In the genomic region with DNA sequence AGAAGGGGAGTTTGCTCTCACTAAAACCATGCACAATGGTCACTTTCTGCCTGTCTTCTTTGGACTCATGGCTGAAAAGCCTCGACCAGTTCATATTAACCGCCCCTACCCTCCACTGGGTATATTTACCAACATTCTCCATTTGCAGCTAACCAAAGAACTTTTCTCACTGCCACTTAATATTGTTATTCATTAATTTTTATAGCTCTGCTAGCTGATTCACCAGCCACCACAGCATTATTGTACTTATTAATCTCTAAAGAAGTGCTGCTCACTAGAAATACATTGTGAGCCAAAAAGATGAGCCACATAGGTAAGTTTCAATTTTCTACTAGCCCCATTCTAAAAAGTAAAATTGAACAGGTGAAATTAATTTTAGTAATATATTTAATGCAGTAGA, we compare ENCODE assay signal across 25 cellular contexts. TPM values are rescaled to one million over a fixed set of nuclear protein-coding genes. Genes with fewer than 3 reads are reported as not detected.
"Had no signal": no experiment of that assay in that cellular context is flagged by ENCODE, and none has a peak within 500 bp of the region (broad histone marks: within the 10 kb centered on the region; RNA-seq: fewer than 3 reads in every experiment).

No MANE protein-coding gene starts in this region.

- DNase-seq: dermis blood vessel endothelial cell; effector memory CD4-positive, alpha-beta T cell; erythroblast; esophagus squamous epithelium; foreskin melanocyte; hypothalamus; immature natural killer cell; islet precursor cell; left cardiac atrium; left lung; mesendoderm; naive thymus-derived CD8-positive, alpha-beta T cell; nephron progenitor cell; nucleus accumbens; right cardiac atrium; sigmoid colon; spleen; stimulated activated CD4-positive, alpha-beta T cell treated with anti-CD3 and anti-CD28 coated beads, Interleukin-4, amount 100 ng/mL, for 4 hours; stimulated activated naive B cell treated with anti-CD40 and anti-IgM and Interleukin-4, amounts not matched to agents 10 μg/mL and 1 μg/mL and 100 μg/mL, for 72 hours; upper lobe of left lung had no signal

- H3K4me1 ChIP-seq: esophagus squamous epithelium, left lung, prostate gland, sigmoid colon, spleen, tibial nerve, upper lobe of left lung had no signal

- H3K27me3 ChIP-seq: upper lobe of left lung had no signal

- H3K36me3 ChIP-seq: esophagus squamous epithelium, left lung, prostate gland, sigmoid colon, spleen, thoracic aorta, tibial nerve, upper lobe of left lung had no signal

- H3K9me3 ChIP-seq: esophagus squamous epithelium, left lung, prostate gland, sigmoid colon, thoracic aorta had no signal

- H3K4me3 ChIP-seq: coronary artery, esophagus squamous epithelium, left lung, prostate gland, sigmoid colon, spleen, thoracic aorta, tibial nerve, upper lobe of left lung had no signal

- ATAC-seq: left cardiac atrium; left lung; naive thymus-derived CD8-positive, alpha-beta T cell; right cardiac atrium; stimulated activated naive B cell treated with anti-CD40 and anti-IgM and Interleukin-4, amounts not matched to agents 10 μg/mL and 1 μg/mL and 100 μg/mL, for 72 hours had no signal

- H3K27ac ChIP-seq: coronary artery, esophagus squamous epithelium, left lung, prostate gland, sigmoid colon, spleen, thoracic aorta, tibial nerve, upper lobe of left lung had no signal

RNA-seq across cellular contexts. Expression of gene SMIM32, which starts 33.4 kb away (rescaled TPM):
- polyA plus RNA-seq: endothelial cell of umbilical vein; immature natural killer cell; naive thymus-derived CD8-positive, alpha-beta T cell; right cardiac atrium; spleen had no signal
